ENCODE assay signal across 9 cellular contexts in genomic region chr19:6718741-6719539, GRCh38. TPM values are rescaled to one million over a fixed set of nuclear protein-coding genes. Genes with fewer than 3 reads are reported as not detected.
DNase-seq lines count a peak whose midpoint lies in the region; ATAC-seq and TF ChIP-seq lines count a peak whose summit lies in the region.
"Had no signal": no experiment of that assay in that cellular context is flagged by ENCODE, and none has a peak within 500 bp of the region (broad histone marks: within the 10 kb centered on the region; RNA-seq: fewer than 3 reads in every experiment).

No MANE protein-coding gene starts in this region.

- intact Hi-C loops in Right ventricle myocardium superior (cut with DNase I), result no loop called here
- intact Hi-C loops in cardiac septum (cut with DNase I), result no loop called here

- H3K27me3 Mint-ChIP-seq in WTC11 (ENCODE audit: low read depth), result peaks cover 4% of the 10 kb centered on the region; the same call in 1 of the 2 replicates

- no peak for TF ChIP-seq CTCF in WTC11 (IDR thresholded peaks at IDR 0.05)

- peaks cover 16% of the 10 kb centered on the region for H3K4me1 Mint-ChIP-seq in WTC11

- no peaks in the 10 kb centered on the region for H3K36me3 Mint-ChIP-seq in WTC11

- no peak overlapping the region for H3K4me3 Mint-ChIP-seq in WTC11

- no peak overlapping the region for H3K27ac Mint-ChIP-seq in WTC11

- peak; percentile 59 for DNase-seq in Right ventricle myocardium superior
- no peak for DNase-seq in cardiac septum (ENCODE audit: low spot score)
- peak; percentile 78 for DNase-seq in WTC11 (ENCODE audit: low spot score)
- peak; percentile 5 to 39 for DNase-seq in hippocampal formation (lab: John Stamatoyannopoulos, UW)
- no peak for DNase-seq in NCI-H69 (lab: John Stamatoyannopoulos, UW)

- ATAC-seq in Right ventricle myocardium superior (ENCODE audit: poor library complexity) (peak; percentile 17), WTC11 (peak; percentile 76), HG03442 (IDR thresholded peaks at IDR 0.05; ENCODE audit: unreplicated experiment) (no peak), GM21723 (IDR thresholded peaks at IDR 0.05; ENCODE audit: unreplicated experiment) (no peak)

- H3K27ac ChIP-seq in temporal lobe (ENCODE audit: low read depth, low read length), result peak overlapping the region; percentile 17
- H3K27ac ChIP-seq: Peyer's patch had no signal

- POLR2A ChIA-PET in WTC11 (lab: Charles Lee), result no interaction called here

- peaks cover 8% of the 10 kb centered on the region for H3K9me3 Mint-ChIP-seq in WTC11

- CTCF ChIA-PET in WTC11 (lab: Charles Lee), result interaction anchor here (1.5 kb wide), 1 partner anchor 15 kb away, joined by 3 read pairs; no protein-coding TSS in a partner anchor

TF ChIP-seq in WTC11, 78 proteins besides CTCF, POLR2A, EP300 and RAD21 (continues in another document):
- TF ChIP-seq ZNF263 (CRISPR knock-in tag; IDR thresholded peaks at IDR 0.05; ENCODE audit: low read depth) (no peak), NFATC4 (CRISPR knock-in tag; IDR thresholded peaks at IDR 0.05) (no peak), ZSCAN18 (CRISPR knock-in tag; IDR thresholded peaks at IDR 0.05) (no peak), SMAD4 (CRISPR knock-in tag; IDR thresholded peaks at IDR 0.05) (no peak), NFE2L1 (CRISPR knock-in tag; IDR thresholded peaks at IDR 0.05) (no peak), ZNF219 (CRISPR knock-in tag; IDR thresholded peaks at IDR 0.05; ENCODE audit: borderline replicate concordance) (no peak), ZNF423 (CRISPR knock-in tag; IDR thresholded peaks at IDR 0.05) (no peak), MAX (CRISPR knock-in tag; IDR thresholded peaks at IDR 0.05) (no peak), ZNF121 (CRISPR knock-in tag; IDR thresholded peaks at IDR 0.05) (no peak)
- TF ChIP-seq, protein P1, sequence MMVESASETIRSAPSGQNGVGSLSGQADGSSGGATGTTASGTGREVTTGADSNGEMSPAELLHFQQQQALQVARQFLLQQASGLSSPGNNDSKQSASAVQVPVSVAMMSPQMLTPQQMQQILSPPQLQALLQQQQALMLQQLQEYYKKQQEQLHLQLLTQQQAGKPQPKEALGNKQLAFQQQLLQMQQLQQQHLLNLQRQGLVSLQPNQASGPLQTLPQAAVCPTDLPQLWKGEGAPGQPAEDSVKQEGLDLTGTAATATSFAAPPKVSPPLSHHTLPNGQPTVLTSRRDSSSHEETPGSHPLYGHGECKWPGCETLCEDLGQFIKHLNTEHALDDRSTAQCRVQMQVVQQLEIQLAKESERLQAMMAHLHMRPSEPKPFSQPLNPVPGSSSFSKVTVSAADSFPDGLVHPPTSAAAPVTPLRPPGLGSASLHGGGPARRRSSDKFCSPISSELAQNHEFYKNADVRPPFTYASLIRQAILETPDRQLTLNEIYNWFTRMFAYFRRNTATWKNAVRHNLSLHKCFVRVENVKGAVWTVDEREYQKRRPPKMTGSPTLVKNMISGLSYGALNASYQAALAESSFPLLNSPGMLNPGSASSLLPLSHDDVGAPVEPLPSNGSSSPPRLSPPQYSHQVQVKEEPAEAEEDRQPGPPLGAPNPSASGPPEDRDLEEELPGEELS (CRISPR knock-in tag; IDR thresholded peaks at IDR 0.05), result no peak
- TF ChIP-seq, protein P2, sequence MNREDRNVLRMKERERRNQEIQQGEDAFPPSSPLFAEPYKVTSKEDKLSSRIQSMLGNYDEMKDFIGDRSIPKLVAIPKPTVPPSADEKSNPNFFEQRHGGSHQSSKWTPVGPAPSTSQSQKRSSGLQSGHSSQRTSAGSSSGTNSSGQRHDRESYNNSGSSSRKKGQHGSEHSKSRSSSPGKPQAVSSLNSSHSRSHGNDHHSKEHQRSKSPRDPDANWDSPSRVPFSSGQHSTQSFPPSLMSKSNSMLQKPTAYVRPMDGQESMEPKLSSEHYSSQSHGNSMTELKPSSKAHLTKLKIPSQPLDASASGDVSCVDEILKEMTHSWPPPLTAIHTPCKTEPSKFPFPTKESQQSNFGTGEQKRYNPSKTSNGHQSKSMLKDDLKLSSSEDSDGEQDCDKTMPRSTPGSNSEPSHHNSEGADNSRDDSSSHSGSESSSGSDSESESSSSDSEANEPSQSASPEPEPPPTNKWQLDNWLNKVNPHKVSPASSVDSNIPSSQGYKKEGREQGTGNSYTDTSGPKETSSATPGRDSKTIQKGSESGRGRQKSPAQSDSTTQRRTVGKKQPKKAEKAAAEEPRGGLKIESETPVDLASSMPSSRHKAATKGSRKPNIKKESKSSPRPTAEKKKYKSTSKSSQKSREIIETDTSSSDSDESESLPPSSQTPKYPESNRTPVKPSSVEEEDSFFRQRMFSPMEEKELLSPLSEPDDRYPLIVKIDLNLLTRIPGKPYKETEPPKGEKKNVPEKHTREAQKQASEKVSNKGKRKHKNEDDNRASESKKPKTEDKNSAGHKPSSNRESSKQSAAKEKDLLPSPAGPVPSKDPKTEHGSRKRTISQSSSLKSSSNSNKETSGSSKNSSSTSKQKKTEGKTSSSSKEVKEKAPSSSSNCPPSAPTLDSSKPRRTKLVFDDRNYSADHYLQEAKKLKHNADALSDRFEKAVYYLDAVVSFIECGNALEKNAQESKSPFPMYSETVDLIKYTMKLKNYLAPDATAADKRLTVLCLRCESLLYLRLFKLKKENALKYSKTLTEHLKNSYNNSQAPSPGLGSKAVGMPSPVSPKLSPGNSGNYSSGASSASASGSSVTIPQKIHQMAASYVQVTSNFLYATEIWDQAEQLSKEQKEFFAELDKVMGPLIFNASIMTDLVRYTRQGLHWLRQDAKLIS (CRISPR knock-in tag; IDR thresholded peaks at IDR 0.05; ENCODE audit: borderline replicate concordance), result no peak
- TF ChIP-seq, protein P3, sequence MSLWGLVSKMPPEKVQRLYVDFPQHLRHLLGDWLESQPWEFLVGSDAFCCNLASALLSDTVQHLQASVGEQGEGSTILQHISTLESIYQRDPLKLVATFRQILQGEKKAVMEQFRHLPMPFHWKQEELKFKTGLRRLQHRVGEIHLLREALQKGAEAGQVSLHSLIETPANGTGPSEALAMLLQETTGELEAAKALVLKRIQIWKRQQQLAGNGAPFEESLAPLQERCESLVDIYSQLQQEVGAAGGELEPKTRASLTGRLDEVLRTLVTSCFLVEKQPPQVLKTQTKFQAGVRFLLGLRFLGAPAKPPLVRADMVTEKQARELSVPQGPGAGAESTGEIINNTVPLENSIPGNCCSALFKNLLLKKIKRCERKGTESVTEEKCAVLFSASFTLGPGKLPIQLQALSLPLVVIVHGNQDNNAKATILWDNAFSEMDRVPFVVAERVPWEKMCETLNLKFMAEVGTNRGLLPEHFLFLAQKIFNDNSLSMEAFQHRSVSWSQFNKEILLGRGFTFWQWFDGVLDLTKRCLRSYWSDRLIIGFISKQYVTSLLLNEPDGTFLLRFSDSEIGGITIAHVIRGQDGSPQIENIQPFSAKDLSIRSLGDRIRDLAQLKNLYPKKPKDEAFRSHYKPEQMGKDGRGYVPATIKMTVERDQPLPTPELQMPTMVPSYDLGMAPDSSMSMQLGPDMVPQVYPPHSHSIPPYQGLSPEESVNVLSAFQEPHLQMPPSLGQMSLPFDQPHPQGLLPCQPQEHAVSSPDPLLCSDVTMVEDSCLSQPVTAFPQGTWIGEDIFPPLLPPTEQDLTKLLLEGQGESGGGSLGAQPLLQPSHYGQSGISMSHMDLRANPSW (CRISPR knock-in tag; conservative IDR thresholded peaks at IDR 0.05; ENCODE audit: low read depth), result no peak

RNA-seq across cellular contexts. Expression of gene C3, which starts 1.5 kb away (rescaled TPM):
- total RNA-seq in Right ventricle myocardium superior (308 TPM), cardiac septum (50.6 TPM), WTC11 (2021) (7.0 to 9.3 TPM (median 8.9 TPM) in 3 replicates), temporal lobe (8.9 TPM)

RNA-seq across cellular contexts. Expression of gene GPR108, which starts 18.4 kb away (rescaled TPM):
- total RNA-seq in Right ventricle myocardium superior, result 22.2 TPM
- 22.5 TPM for total RNA-seq in cardiac septum
- total RNA-seq in WTC11 (2021), result 48.7 to 59.5 TPM (median 54.2 TPM) in 3 replicates
- 11.6 TPM for total RNA-seq in temporal lobe

RNA-seq across cellular contexts. Expression of gene TRIP10, which starts 20.5 kb away (rescaled TPM):
- total RNA-seq in Right ventricle myocardium superior, result 133 TPM
- total RNA-seq in cardiac septum, result 86.1 TPM
- 61.5 to 76.6 TPM (median 62.4 TPM) in 3 replicates for total RNA-seq in WTC11 (2021)
- total RNA-seq in temporal lobe, result 2.2 TPM

RNA-seq across cellular contexts. Expression of gene SH2D3A, which starts 48.3 kb away (rescaled TPM):
- total RNA-seq in Right ventricle myocardium superior (not detected), cardiac septum (0.40 TPM), WTC11 (2021) (25.1 to 30.3 TPM (median 26.7 TPM) in 3 replicates), temporal lobe (under 0.01 TPM)

RNA-seq across cellular contexts. Expression of gene TNFSF14, which starts 49.0 kb away (rescaled TPM):
- 0.40 TPM for total RNA-seq in Right ventricle myocardium superior
- total RNA-seq in cardiac septum, result 0.35 TPM
- 0.13 to 0.27 TPM (median 0.27 TPM) in 3 replicates for total RNA-seq in WTC11 (2021)
- not detected for total RNA-seq in temporal lobe

Comparison
In these comparisons a context has a peak if more than half of its experiments do, and no peak if none do; other contexts are left out.
1. DNase-seq: peak in Right ventricle myocardium superior (single experiment), WTC11 (single experiment) and hippocampal formation (2 of 2); none in cardiac septum (single experiment) and NCI-H69 (single experiment).
2. ATAC-seq: peak in Right ventricle myocardium superior (single experiment) and WTC11 (single experiment); none in HG03442 (single experiment) and GM21723 (single experiment).
3. RNA of gene TRIP10, which starts 20.5 kb away (total RNA-seq): 133 TPM in Right ventricle myocardium superior (single experiment), 86.1 TPM in cardiac septum (single experiment) and 61.5 to 76.6 TPM in WTC11; 2.2 TPM in temporal lobe (single experiment); every median in the first group is over 10 times any median in the second.